In the genomic region with DNA sequence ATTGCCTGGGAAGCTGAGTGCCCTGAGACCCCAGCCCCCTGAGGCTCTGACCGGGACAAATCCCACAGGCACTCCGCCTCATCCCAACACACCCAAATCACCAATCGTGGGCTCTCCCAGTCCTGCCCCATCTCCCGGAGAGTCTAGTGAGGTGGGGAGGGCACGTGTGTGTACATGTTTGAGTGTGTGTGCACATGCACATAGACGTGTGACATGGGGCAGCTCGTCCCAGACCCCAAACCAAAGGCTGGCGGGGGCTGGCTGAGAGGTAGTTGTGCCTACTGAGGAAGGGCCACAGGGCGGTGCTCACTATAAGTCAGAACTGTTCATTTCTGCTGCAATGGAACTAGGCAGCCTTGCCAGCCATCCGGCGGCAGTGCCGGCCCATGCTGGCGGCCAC, we compare ENCODE assay signal across 15 cellular contexts. TPM values are rescaled to one million over a fixed set of nuclear protein-coding genes. Genes with fewer than 3 reads are reported as not detected.
DNase-seq lines count a peak whose midpoint lies in the region; ATAC-seq and TF ChIP-seq lines count a peak whose summit lies in the region.
"Had no signal": no experiment of that assay in that cellular context is flagged by ENCODE, and none has a peak within 500 bp of the region (broad histone marks: within the 10 kb centered on the region; RNA-seq: fewer than 3 reads in every experiment).

No MANE protein-coding gene starts in this region.

- TF ChIP-seq EP300 in SK-N-SH (IDR thresholded peaks at IDR 0.05; ENCODE audit: borderline replicate concordance in 1 of 2, low read depth in 1 of 2, low read length in 1 of 2) = no peak

- no peak overlapping the region for H3K23ac ChIP-seq in neuronal stem cell (ENCODE audit: low read depth, low read length, poor library complexity)

- H3K36me3 ChIP-seq in SK-N-SH (replicated peaks in 1 of 2; ENCODE audit: control insufficient read depth in 1 of 2, insufficient read depth in 2 of 2, low read length in 1 of 2) (no peaks in the 10 kb centered on the region), neuronal stem cell (replicated peaks in 1 of 2; ENCODE audit: control insufficient read depth in 2 of 2, insufficient read depth in 2 of 2, low read length in 2 of 2) (no peaks in the 10 kb centered on the region)
- H3K36me3 ChIP-seq: HAP-1 had no signal

- no peaks in the 10 kb centered on the region for H3F3A ChIP-seq in SK-N-SH (replicated peaks; ENCODE audit: insufficient read depth)

- no peaks in the 10 kb centered on the region for H3K9me2 ChIP-seq in SK-N-SH

- H2BK120ac ChIP-seq in neuronal stem cell (ENCODE audit: low read depth, low read length) = no peak overlapping the region

- H3K4me3 ChIP-seq in SK-N-SH (ENCODE audit: low read depth in 2 of 2, low read length in 1 of 2) (no peak overlapping the region), neuronal stem cell (ENCODE audit: low read length in 2 of 2) (no peak overlapping the region)
- H3K4me3 ChIP-seq: BLaER1 treated with 17β-estradiol and CSF1 and Interleukin-3, amounts not matched to agents 10 nM and 100 nM; HAP-1; K562 had no signal

- CTCF ChIA-PET in SK-N-SH (lab: Yijun Ruan, JAX) = no interaction called here
- CTCF ChIA-PET in GM10248 (lab: Yijun Ruan, JAX) = interaction anchor here (1.0 kb wide), 1 partner anchor 60 kb away, joined by 3 read pairs; no protein-coding TSS in a partner anchor

- H3K27me3 ChIP-seq in SK-N-SH (ENCODE audit: insufficient read depth) (no peaks in the 10 kb centered on the region), neuronal stem cell (ENCODE audit: control insufficient read depth in 3 of 3, insufficient read depth in 3 of 3, low read depth in 1 of 3, low read length in 3 of 3) (no peaks in the 10 kb centered on the region)
- H3K27me3 ChIP-seq: BLaER1 treated with 17β-estradiol and CSF1 and Interleukin-3, amounts not matched to agents 10 nM and 100 nM had no signal

- H3K9me3 ChIP-seq in SK-N-SH (no peaks in the 10 kb centered on the region), neuronal stem cell (replicated peaks in 1 of 2; ENCODE audit: control insufficient read depth in 2 of 2, insufficient read depth in 1 of 2, low read depth in 1 of 2, low read length in 2 of 2) (no peaks in the 10 kb centered on the region)
- H3K9me3 ChIP-seq: BLaER1 treated with 17β-estradiol and CSF1 and Interleukin-3, amounts not matched to agents 10 nM and 100 nM; HAP-1 had no signal

- H3K79me2 ChIP-seq in SK-N-SH (ENCODE audit: insufficient read depth) = no peaks in the 10 kb centered on the region

- no peak overlapping the region for H3K14ac ChIP-seq in neuronal stem cell (ENCODE audit: low read length)

- POLR2A ChIA-PET in SK-N-SH (lab: Yijun Ruan, JAX) = no interaction called here
- POLR2A ChIA-PET in GM10248 (lab: Yijun Ruan, JAX) = no interaction called here

- ATAC-seq in SK-N-SH treated with all-trans-retinoic acid at 6 μM for 48 hours = peak; percentile 36; the same call in 1 of the 3 replicates
- ATAC-seq in HG02798 (IDR thresholded peaks at IDR 0.05; ENCODE audit: poor library complexity, unreplicated experiment) = no peak
- no peak for ATAC-seq in HG02973 (IDR thresholded peaks at IDR 0.05; ENCODE audit: unreplicated experiment)
- ATAC-seq: K562 had no signal

- H3K27ac ChIP-seq in SK-N-SH (ENCODE audit: low read depth in 2 of 2, low read length in 1 of 2) = no peak overlapping the region
- no peak overlapping the region for H3K27ac ChIP-seq in neuronal stem cell (replicated peaks; ENCODE audit: low read length)
- H3K27ac ChIP-seq: 22Rv1; BLaER1 treated with 17β-estradiol and CSF1 and Interleukin-3, amounts not matched to agents 10 nM and 100 nM had no signal

- no peak overlapping the region for H3K9ac ChIP-seq in SK-N-SH
- no peak overlapping the region for H3K9ac ChIP-seq in neuronal stem cell (ENCODE audit: low read depth, low read length, poor library complexity)
- H3K9ac ChIP-seq: BLaER1 treated with 17β-estradiol and CSF1 and Interleukin-3, amounts not matched to agents 10 nM and 100 nM had no signal

- no peak overlapping the region for H4K8ac ChIP-seq in neuronal stem cell (ENCODE audit: low read depth, low read length)

- H3K18ac ChIP-seq in neuronal stem cell (ENCODE audit: low read length) = no peak overlapping the region

- no peak for DNase-seq in SK-N-SH
- DNase-seq in neuronal stem cell (ENCODE audit: low spot score) = no peak
- no peak for DNase-seq in GM10248 (ENCODE audit: extremely low spot score)
- DNase-seq: AML-193; CD4-positive, CD25-positive, alpha-beta regulatory T cell; DMS53; GF-D8; GOT3 had no signal

- H2BK5ac ChIP-seq in neuronal stem cell (ENCODE audit: low read length) = peak overlapping the region; percentile 78

- H2BK15ac ChIP-seq in neuronal stem cell (ENCODE audit: low read length) = no peak overlapping the region

- TF ChIP-seq CTCF in SK-N-SH (IDR thresholded peaks at IDR 0.05) (no peak), GM10248 (IDR thresholded peaks at IDR 0.05; ENCODE audit: control extremely low read depth, extremely low read depth, low read depth, missing control alignments) (no peak)

- H2AFZ ChIP-seq in SK-N-SH (ENCODE audit: low read depth) = no peak overlapping the region
- no peak overlapping the region for H2AFZ ChIP-seq in neuronal stem cell (ENCODE audit: low read length)

- no peak overlapping the region for H3K4me2 ChIP-seq in SK-N-SH
- no peak overlapping the region for H3K4me2 ChIP-seq in neuronal stem cell (ENCODE audit: insufficient read depth, low read length, poor library complexity, severe bottlenecking)
- H3K4me2 ChIP-seq: BLaER1 treated with 17β-estradiol and CSF1 and Interleukin-3, amounts not matched to agents 10 nM and 100 nM had no signal

- no peak for TF ChIP-seq RAD21 in SK-N-SH (IDR thresholded peaks at IDR 0.05; ENCODE audit: low read length)

- 43% methylated on average over 9 of the region's 13 CpGs for WGBS in SK-N-SH (ENCODE audit: low lambda C conversion rate)
- WGBS in neuronal stem cell (ENCODE audit: extremely low coverage in 2 of 2, insufficient read length in 2 of 2, insufficient replicate concordance in 1 of 2), 2 donors = no CpG with 5 or more reads among the region's 13 CpGs

- H4K91ac ChIP-seq in neuronal stem cell (ENCODE audit: low read depth, low read length, poor library complexity) = no peak overlapping the region

- peak overlapping the region; percentile 8 for H2AK5ac ChIP-seq in neuronal stem cell (ENCODE audit: low read depth, low read length)

- no peaks in the 10 kb centered on the region for H4K20me1 ChIP-seq in SK-N-SH (ENCODE audit: insufficient read depth)

- no peak overlapping the region for H2BK12ac ChIP-seq in neuronal stem cell (ENCODE audit: low read length)

- H3K4ac ChIP-seq in neuronal stem cell (ENCODE audit: low read length) = no peak overlapping the region

- H3K4me1 ChIP-seq in SK-N-SH (ENCODE audit: control insufficient read depth in 1 of 2, insufficient read depth in 2 of 2, low read depth in 1 of 2, low read length in 1 of 2) (peaks cover 0 to 5% of the 10 kb centered on the region in 2 experiments; a peak in 1 of 4 replicates), neuronal stem cell (ENCODE audit: control insufficient read depth in 2 of 2, insufficient read depth in 1 of 2, low read depth in 1 of 2, low read length in 2 of 2) (peaks cover 4% of the 10 kb centered on the region in 2 donors)
- H3K4me1 ChIP-seq: HAP-1 had no signal

- H3K79me1 ChIP-seq in neuronal stem cell (ENCODE audit: low read depth, low read length) = no peaks in the 10 kb centered on the region

TF ChIP-seq in SK-N-SH, 30 proteins besides CTCF, POLR2A, EP300 and RAD21:
- TF ChIP-seq ELF1 (IDR thresholded peaks at IDR 0.05) (no peak), SMC3 (IDR thresholded peaks at IDR 0.05; ENCODE audit: low read depth, low read length) (no peak), MXI1 (IDR thresholded peaks at IDR 0.05; ENCODE audit: low read depth, low read length) (no peak), YY1 (IDR thresholded peaks at IDR 0.05; ENCODE audit: low read depth) (no peak), NFIC (IDR thresholded peaks at IDR 0.05; ENCODE audit: borderline replicate concordance) (no peak), POLR2AphosphoS5 (IDR thresholded peaks at IDR 0.05; ENCODE audit: low read depth, low read length) (no peak), FOXM1 (IDR thresholded peaks at IDR 0.05; ENCODE audit: low read depth) (no peak)
- TF ChIP-seq, protein P1, sequence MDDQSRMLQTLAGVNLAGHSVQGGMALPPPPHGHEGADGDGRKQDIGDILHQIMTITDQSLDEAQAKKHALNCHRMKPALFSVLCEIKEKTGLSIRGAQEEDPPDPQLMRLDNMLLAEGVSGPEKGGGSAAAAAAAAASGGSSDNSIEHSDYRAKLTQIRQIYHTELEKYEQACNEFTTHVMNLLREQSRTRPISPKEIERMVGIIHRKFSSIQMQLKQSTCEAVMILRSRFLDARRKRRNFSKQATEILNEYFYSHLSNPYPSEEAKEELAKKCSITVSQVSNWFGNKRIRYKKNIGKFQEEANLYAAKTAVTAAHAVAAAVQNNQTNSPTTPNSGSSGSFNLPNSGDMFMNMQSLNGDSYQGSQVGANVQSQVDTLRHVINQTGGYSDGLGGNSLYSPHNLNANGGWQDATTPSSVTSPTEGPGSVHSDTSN (IDR thresholded peaks at IDR 0.05) = no peak

RNA-seq across cellular contexts. Expression of gene SNAI3, which starts 8.6 kb away (rescaled TPM):
- polyA plus RNA-seq in SK-N-SH (2012; rRNA removed) = 0.03 and 0.18 TPM in 2 replicates
- 0.06 and 0.09 TPM in 2 replicates for polyA plus RNA-seq in SK-N-SH (2012; cell fraction: cytosol; rRNA removed)
- 0.24 and 0.32 TPM in 2 replicates for polyA plus RNA-seq in SK-N-SH (2012; cell fraction: nucleus; rRNA removed)
- polyA plus RNA-seq in neuronal stem cell (2013, experiment 1 of 2) = 0.50 TPM
- polyA plus RNA-seq in neuronal stem cell (2013, experiment 2 of 2) = 0.32 TPM

RNA-seq across cellular contexts. Expression of gene MVD, which starts 14.8 kb away (rescaled TPM):
- polyA plus RNA-seq in SK-N-SH (2012; rRNA removed) = 14.7 and 15.7 TPM in 2 replicates
- polyA plus RNA-seq in SK-N-SH (2012; cell fraction: cytosol; rRNA removed) = 4.4 and 8.4 TPM in 2 replicates
- polyA plus RNA-seq in SK-N-SH (2012; cell fraction: nucleus; rRNA removed) = 42.1 and 57.2 TPM in 2 replicates
- 50.0 TPM for polyA plus RNA-seq in neuronal stem cell (2013, experiment 1 of 2)
- 51.3 TPM for polyA plus RNA-seq in neuronal stem cell (2013, experiment 2 of 2)

RNA-seq across cellular contexts. Expression of gene CYBA, which starts 26.9 kb away (rescaled TPM):
- polyA plus RNA-seq in SK-N-SH (2012; rRNA removed) = 116 and 176 TPM in 2 replicates
- 60.0 and 85.5 TPM in 2 replicates for polyA plus RNA-seq in SK-N-SH (2012; cell fraction: cytosol; rRNA removed)
- 142 and 154 TPM in 2 replicates for polyA plus RNA-seq in SK-N-SH (2012; cell fraction: nucleus; rRNA removed)
- polyA plus RNA-seq in neuronal stem cell (2013, experiment 1 of 2) = 74.4 TPM
- polyA plus RNA-seq in neuronal stem cell (2013, experiment 2 of 2) = 71.9 TPM

RNA-seq across cellular contexts. Expression of gene RNF166, which starts 28.5 kb away (rescaled TPM):
- 17.0 and 17.2 TPM in 2 replicates for polyA plus RNA-seq in SK-N-SH (2012; rRNA removed)
- polyA plus RNA-seq in SK-N-SH (2012; cell fraction: cytosol; rRNA removed) = 7.5 and 11.2 TPM in 2 replicates
- polyA plus RNA-seq in SK-N-SH (2012; cell fraction: nucleus; rRNA removed) = 29.1 and 45.4 TPM in 2 replicates
- 20.4 TPM for polyA plus RNA-seq in neuronal stem cell (2013, experiment 1 of 2)
- polyA plus RNA-seq in neuronal stem cell (2013, experiment 2 of 2) = 19.1 TPM

RNA-seq across cellular contexts. Expression of gene CTU2, which starts 28.6 kb away (rescaled TPM):
- 16.2 and 16.5 TPM in 2 replicates for polyA plus RNA-seq in SK-N-SH (2012; rRNA removed)
- 6.3 and 9.8 TPM in 2 replicates for polyA plus RNA-seq in SK-N-SH (2012; cell fraction: cytosol; rRNA removed)
- polyA plus RNA-seq in SK-N-SH (2012; cell fraction: nucleus; rRNA removed) = 32.4 and 41.1 TPM in 2 replicates
- polyA plus RNA-seq in neuronal stem cell (2013, experiment 1 of 2) = 25.8 TPM
- polyA plus RNA-seq in neuronal stem cell (2013, experiment 2 of 2) = 28.0 TPM
